In genomic region chr14:81211844-81212243, GRCh38 we compare ENCODE assay signal across 8 cellular contexts. TPM values are rescaled to one million over a fixed set of nuclear protein-coding genes. Genes with fewer than 3 reads are reported as not detected.
DNase-seq lines count a peak whose midpoint lies in the region; ATAC-seq, FAIRE-seq and TF ChIP-seq lines count a peak whose summit lies in the region.

No MANE protein-coding gene starts in this region.

- H3K27me3 ChIP-seq in astrocyte (ENCODE audit: insufficient read depth, low read length): no peaks in the 10 kb centered on the region
- H3K27me3 ChIP-seq in HepG2 (ENCODE audit: control insufficient read depth in 1 of 2, insufficient read depth in 2 of 2, low read length in 2 of 2): no peaks in the 10 kb centered on the region

- H3K27ac ChIP-seq in astrocyte (ENCODE audit: low read depth, low read length) (no peak overlapping the region), HepG2 (ENCODE audit: extremely low read length, insufficient read depth, low read length) (no peak overlapping the region)

- WGBS in HepG2 (ENCODE audit: low lambda C conversion rate): 88% methylated on average over 2 of the region's 2 CpGs

- H3K79me2 ChIP-seq in astrocyte (ENCODE audit: insufficient read depth, low read length) (peaks cover 89% of the 10 kb centered on the region), HepG2 (ENCODE audit: insufficient read depth, low read length) (peaks cover 36% of the 10 kb centered on the region)

- H3K36me3 ChIP-seq in astrocyte (ENCODE audit: insufficient read depth, low read length) (peaks cover 18% of the 10 kb centered on the region), HepG2 (replicated peaks in 1 of 2; ENCODE audit: control insufficient read depth in 1 of 2, insufficient read depth in 2 of 2, low read length in 2 of 2) (peaks cover 2 to 53% of the 10 kb centered on the region in 2 experiments; a peak in 4 of 5 replicates)

- no peaks in the 10 kb centered on the region for H3K9me3 ChIP-seq in astrocyte (ENCODE audit: insufficient read depth, low read depth, low read length)
- no peaks in the 10 kb centered on the region for H3K9me3 ChIP-seq in HepG2 (ENCODE audit: low read length)

- TF ChIP-seq CTCF in astrocyte (IDR thresholded peaks at IDR 0.05; ENCODE audit: insufficient read depth, low read depth, low read length): peak; percentile 41
- TF ChIP-seq CTCF in HepG2 (CRISPR knock-in tag; IDR thresholded peaks at IDR 0.05): peak; percentile 48

- H3K4me1 Mint-ChIP-seq in activated CD4-positive, alpha-beta T cell treated with anti-CD3 and anti-CD28 coated beads for 36 hours: peaks cover 42% of the 10 kb centered on the region
- H3K4me1 Mint-ChIP-seq in astrocyte (ENCODE audit: low read depth, unreplicated experiment): peaks cover 6% of the 10 kb centered on the region

- no peaks in the 10 kb centered on the region for H3K9me3 Mint-ChIP-seq in activated CD4-positive, alpha-beta T cell treated with anti-CD3 and anti-CD28 coated beads for 36 hours (ENCODE audit: low read depth)
- H3K9me3 Mint-ChIP-seq in astrocyte (ENCODE audit: unreplicated experiment): no peaks in the 10 kb centered on the region

- no peak overlapping the region for H3K4me3 Mint-ChIP-seq in activated CD4-positive, alpha-beta T cell treated with anti-CD3 and anti-CD28 coated beads for 36 hours
- H3K4me3 Mint-ChIP-seq in astrocyte (ENCODE audit: unreplicated experiment): no peak overlapping the region

- CTCF ChIA-PET in activated CD4-positive, alpha-beta T cell treated with anti-CD3 and anti-CD28 coated beads for 36 hours (lab: Charles Lee): interaction anchor here (0.6 to 1.7 kb wide), 5 partner anchors 10 to 322 kb away, joined by 3 to 4 read pairs (median 3); partner anchors contain the start of gene SEL1L
- CTCF ChIA-PET in HepG2 (lab: Yijun Ruan, JAX; ENCODE audit: low intra/inter-chr PET ratio, low total read pairs): interaction anchor here (1.7 kb wide), 1 partner anchor 216 kb away, joined by 7 read pairs; no protein-coding TSS in a partner anchor

- no peaks in the 10 kb centered on the region for H3K4me1 ChIP-seq in astrocyte (ENCODE audit: insufficient read depth, low read length)
- no peaks in the 10 kb centered on the region for H3K4me1 ChIP-seq in HepG2 (ENCODE audit: insufficient read depth, low read length)

- H3K4me3 ChIP-seq in astrocyte (ENCODE audit: insufficient read depth, low read depth, low read length) (no peak overlapping the region), HepG2 (replicated peaks in 1 of 3; ENCODE audit: insufficient read depth in 1 of 3, low read depth in 2 of 3, low read length in 3 of 3) (no peak overlapping the region)

- intact Hi-C loops in activated CD4-positive, alpha-beta T cell treated with anti-CD3 and anti-CD28 coated beads for 36 hours (cut with DNase I, micrococcal nuclease): loop anchor here in 1 of 2 experiments (2.0 to 5.0 kb wide), 2 partner anchors 215 to 255 kb away; partner anchors contain the start of gene TSHR
- intact Hi-C loops in HepG2 (cut with micrococcal nuclease; ENCODE audit: unreplicated experiment): loop anchor here (1.0 to 2.0 kb wide), 2 partner anchors 216 to 257 kb away; partner anchors contain the start of gene TSHR

- no peak for TF ChIP-seq EP300 in HepG2 (IDR thresholded peaks at IDR 0.05; ENCODE audit: low read depth in 2 of 2, low read length in 2 of 2)
- no peak for TF ChIP-seq EP300 in HepG2 (CRISPR knock-in tag; IDR thresholded peaks at IDR 0.05; ENCODE audit: borderline replicate concordance)

- H4K20me1 ChIP-seq in astrocyte (ENCODE audit: insufficient read depth, low read length) (peaks cover 41% of the 10 kb centered on the region), HepG2 (ENCODE audit: insufficient read depth, low read length) (0 out of 2 replicates have a peak, but pooled peaks cover 2% of the 10 kb centered on the region)

- H3K4me2 ChIP-seq in astrocyte (ENCODE audit: low read length): no peak overlapping the region
- no peak overlapping the region for H3K4me2 ChIP-seq in HepG2 (ENCODE audit: low read depth, low read length)

- POLR2A ChIA-PET in activated CD4-positive, alpha-beta T cell treated with anti-CD3 and anti-CD28 coated beads for 36 hours (lab: Charles Lee): no interaction called here
- POLR2A ChIA-PET in HepG2 (lab: Yijun Ruan, JAX): no interaction called here

- TF ChIP-seq RAD21 in HepG2 (CRISPR knock-in tag; IDR thresholded peaks at IDR 0.05): no peak

- no peaks in the 10 kb centered on the region for H3K27me3 Mint-ChIP-seq in activated CD4-positive, alpha-beta T cell treated with anti-CD3 and anti-CD28 coated beads for 36 hours
- H3K27me3 Mint-ChIP-seq in astrocyte (ENCODE audit: low read depth, unreplicated experiment): no peaks in the 10 kb centered on the region

- peak; percentile 45 for DNase-seq in activated CD4-positive, alpha-beta T cell treated with anti-CD3 and anti-CD28 coated beads for 36 hours
- no peak for DNase-seq in activated CD4-positive, alpha-beta T cell treated with anti-CD3 and anti-CD28 coated beads for 1 hour
- DNase-seq in NAMALWA (ENCODE audit: low spot score) (peak; percentile 71), astrocyte (ENCODE audit: low read depth) (no peak), HepG2 (ENCODE audit: low spot score) (peak; percentile 35), GM19240 (ENCODE audit: insufficient read length, low spot score) (no peak), NCI-H128 (lab: John Stamatoyannopoulos, UW; ENCODE audit: unreplicated experiment) (no peak)

- H3K36me3 Mint-ChIP-seq in activated CD4-positive, alpha-beta T cell treated with anti-CD3 and anti-CD28 coated beads for 36 hours (ENCODE audit: low read depth): peaks cover 51% of the 10 kb centered on the region
- peaks cover 10% of the 10 kb centered on the region for H3K36me3 Mint-ChIP-seq in astrocyte (ENCODE audit: low read depth, unreplicated experiment)

- H2AFZ ChIP-seq in astrocyte (ENCODE audit: low read depth, low read length) (no peak overlapping the region), HepG2 (ENCODE audit: low read length) (no peak overlapping the region)

- no peak overlapping the region for H3K9ac ChIP-seq in astrocyte (ENCODE audit: low read length)
- no peak overlapping the region for H3K9ac ChIP-seq in HepG2 (ENCODE audit: insufficient read depth, low read depth, low read length)

- no peak for FAIRE-seq in astrocyte (lab: Jason Lieb, UNC)
- FAIRE-seq in HepG2 (lab: Jason Lieb, UNC): no peak

- peak; percentile 69 for ATAC-seq in activated CD4-positive, alpha-beta T cell treated with anti-CD3 and anti-CD28 coated beads for 36 hours
- ATAC-seq in GM21737 (IDR thresholded peaks at IDR 0.05; ENCODE audit: unreplicated experiment): peak; percentile 52
- peak; percentile 71 for ATAC-seq in HepG2

- no TSS peak for BruUV-seq in HepG2 (replicated peaks; lab: Mats Ljungman, UMichigan)

- in situ Hi-C loops in HepG2 (cut with HindIII; ENCODE audit: extremely low pct_ligation_motif_present, low pct_unique_long_range_greater_than_20kb): no loop called here

- no peak for TF ChIP-seq POLR2A in HepG2 (IDR thresholded peaks at IDR 0.05; ENCODE audit: insufficient read depth in 1 of 2, low read depth in 2 of 2, low read length in 2 of 2)

- H3K27ac Mint-ChIP-seq in activated CD4-positive, alpha-beta T cell treated with anti-CD3 and anti-CD28 coated beads for 36 hours: no peak overlapping the region
- H3K27ac Mint-ChIP-seq in astrocyte (ENCODE audit: unreplicated experiment): no peak overlapping the region

TF ChIP-seq in HepG2, 621 proteins besides CTCF, POLR2A, EP300 and RAD21 (continues in another document):
- 0 out of 2 replicates have a peak, but pooled peaks have one; percentile 6 for TF ChIP-seq SMC3 (IDR thresholded peaks at IDR 0.05; ENCODE audit: low read length)
- no peak for TF ChIP-seq ZNF124 (CRISPR knock-in tag; IDR thresholded peaks at IDR 0.05)
- TF ChIP-seq FOXA3 (CRISPR knock-in tag; IDR thresholded peaks at IDR 0.05): no peak
- no peak for TF ChIP-seq KLF9 (CRISPR knock-in tag; IDR thresholded peaks at IDR 0.05; ENCODE audit: low read depth)
- TF ChIP-seq ZNF329 (CRISPR knock-in tag; IDR thresholded peaks at IDR 0.05; ENCODE audit: low read depth): no peak
- no peak for TF ChIP-seq MXD4 (CRISPR knock-in tag; IDR thresholded peaks at IDR 0.05)
- TF ChIP-seq ZBTB43 (CRISPR knock-in tag; conservative IDR thresholded peaks at IDR 0.05): no peak

RNA-seq across cellular contexts. Expression of gene GTF2A1, which starts 8.9 kb away (rescaled TPM):
- 10 to 100 TPM; 40.3 to 57.8 TPM for total RNA-seq in activated CD4-positive, alpha-beta T cell treated with anti-CD3 and anti-CD28 coated beads for 36 hours
- total RNA-seq in astrocyte (36.4 and 37.2 TPM in 2 replicates), HepG2 (2016; rRNA removed; fragmentation: Illumina TruSeq; extraction: Trizol) (17.5 and 30.1 TPM in 2 replicates)
- total RNA-seq in HepG2 (2016; cell fraction: cytosol; rRNA removed; fragmentation: Illumina TruSeq; extraction: Trizol; ENCODE audit: low read depth): 2.8 and 4.5 TPM in 2 replicates
- 17.5 and 28.0 TPM in 2 replicates for total RNA-seq in HepG2 (2016; cell fraction: insoluble cytoplasmic fraction; rRNA removed; fragmentation: Illumina TruSeq; extraction: Trizol)
- total RNA-seq in HepG2 (2016; cell fraction: membrane; rRNA removed; fragmentation: Illumina TruSeq; extraction: Trizol): 4.8 and 6.0 TPM in 2 replicates
- total RNA-seq in HepG2 (2016; cell fraction: nucleus; rRNA removed; fragmentation: Illumina TruSeq; extraction: Trizol): 11.5 and 16.8 TPM in 2 replicates
- polyA plus RNA-seq in HepG2 (2011; rRNA removed): 14.9 and 18.5 TPM in 2 replicates
- polyA plus RNA-seq in HepG2 (2011; cell fraction: cytosol; rRNA removed): 8.4 and 8.7 TPM in 2 replicates
- polyA plus RNA-seq in HepG2 (2011; cell fraction: nucleus; rRNA removed): 6.8 and 7.7 TPM in 2 replicates
- 6.4 and 11.0 TPM in 2 replicates for polyA plus RNA-seq in HepG2 (2012)
- 0.42 and 0.45 TPM in 2 replicates for polyA plus RNA-seq in HepG2 (2016; cell fraction: cytosol; fragmentation: Illumina TruSeq; extraction: Trizol; ENCODE audit: low read depth)
- 18.4 and 18.8 TPM in 2 replicates for polyA plus RNA-seq in HepG2 (2016; cell fraction: insoluble cytoplasmic fraction; fragmentation: Illumina TruSeq; extraction: Trizol; ENCODE audit: low read depth)
- polyA plus RNA-seq in HepG2 (2016; cell fraction: membrane; fragmentation: Illumina TruSeq; extraction: Trizol; ENCODE audit: low read depth): 2.0 TPM in 2 replicates
- polyA plus RNA-seq in HepG2 (2016; cell fraction: nucleus; fragmentation: Illumina TruSeq; extraction: Trizol; ENCODE audit: insufficient read depth, low read depth): 11.5 and 12.3 TPM in 2 replicates
- polyA minus RNA-seq in HepG2 (2011; rRNA and poly(A)+ RNA removed; ENCODE audit: low replicate concordance): 38.1 and 59.7 TPM in 2 replicates
- 19.6 and 19.7 TPM in 2 replicates for polyA minus RNA-seq in HepG2 (2011; cell fraction: cytosol; rRNA and poly(A)+ RNA removed)
- 12.9 and 16.3 TPM in 2 replicates for polyA minus RNA-seq in HepG2 (2011; cell fraction: nucleus; rRNA and poly(A)+ RNA removed)

Comparison
In these comparisons a context has a peak if more than half of its experiments do, and no peak if none do; other contexts are left out.
1. DNase-seq: peak in activated CD4-positive, alpha-beta T cell treated with anti-CD3 and anti-CD28 coated beads for 36 hours (single experiment), NAMALWA (single experiment) and HepG2 (single experiment); none in activated CD4-positive, alpha-beta T cell treated with anti-CD3 and anti-CD28 coated beads for 1 hour (single experiment), astrocyte (single experiment), GM19240 (single experiment) and NCI-H128 (single experiment).
2. Peak in every context shown above with its lines, with median percentiles within 50 percentile points of each other: ATAC-seq.